ENCODE assay signal across 9 cellular contexts in genomic region chr16:1812732-1813163, GRCh38. TPM values are rescaled to one million over a fixed set of nuclear protein-coding genes. Genes with fewer than 3 reads are reported as not detected.
DNase-seq lines count a peak whose midpoint lies in the region; ATAC-seq and TF ChIP-seq lines count a peak whose summit lies in the region.
"Had no signal": no experiment of that assay in that cellular context is flagged by ENCODE, and none has a peak within 500 bp of the region (broad histone marks: within the 10 kb centered on the region; RNA-seq: fewer than 3 reads in every experiment).

No MANE protein-coding gene starts in this region.

- H3K9ac ChIP-seq in colonic mucosa (ENCODE audit: low read depth in 2 of 2, low read length in 2 of 2): no peak overlapping the region

- POLR2A ChIA-PET in activated B cell treated with CpG ODN at 0.5 μM for 24 hours (lab: Charles Lee): no interaction called here

- no peaks in the 10 kb centered on the region for H3K4me1 ChIP-seq in colonic mucosa
- H3K4me1 ChIP-seq: SJSA1 had no signal

- no peak overlapping the region for H3K4me3 Mint-ChIP-seq in activated B cell treated with CpG ODN at 0.5 μM for 24 hours

- H3K4me3 ChIP-seq in colonic mucosa: no peak overlapping the region
- H3K4me3 ChIP-seq: SJSA1 had no signal

- H3K36me3 Mint-ChIP-seq in activated B cell treated with CpG ODN at 0.5 μM for 24 hours (ENCODE audit: low read depth): peaks cover 41% of the 10 kb centered on the region

- intact Hi-C loops in activated B cell treated with CpG ODN at 0.5 μM for 24 hours (cut with micrococcal nuclease) (no loop called here), colonic mucosa (cut with DNase I) (no loop called here)

- no peaks in the 10 kb centered on the region for H3K4me1 Mint-ChIP-seq in activated B cell treated with CpG ODN at 0.5 μM for 24 hours

- DNase-seq in EL (peak; percentile 38), NCI-H1417 treated with DMSO at 0.1 percent for 48 hours (lab: John Stamatoyannopoulos, UW) (peak; percentile 17), activated B cell treated with CpG ODN at 0.5 μM for 24 hours (no peak), colonic mucosa (peak; percentile 76), lung microvascular endothelial cell (ENCODE audit: low read depth in 2 of 2) (peak; percentile 53 to 82)
- DNase-seq in stimulated activated CD8-positive, alpha-beta memory T cell treated with anti-CD3 and anti-CD28 coated beads, Interleukin-7, amount 100 ng/mL, for 4 hours (ENCODE audit: low read depth in 2 of 2): peak; percentile 5 to 24

- H3K9me3 Mint-ChIP-seq in activated B cell treated with CpG ODN at 0.5 μM for 24 hours: no peaks in the 10 kb centered on the region

- no peaks in the 10 kb centered on the region for H3K27me3 Mint-ChIP-seq in activated B cell treated with CpG ODN at 0.5 μM for 24 hours

- no peaks in the 10 kb centered on the region for H3K9me3 ChIP-seq in colonic mucosa
- H3K9me3 ChIP-seq: SJSA1 had no signal

- TF ChIP-seq CTCF in activated B cell treated with CpG ODN at 0.5 μM for 24 hours (IDR thresholded peaks at IDR 0.05): no peak
- TF ChIP-seq CTCF in colonic mucosa (IDR thresholded peaks at IDR 0.05): peak; percentile 45

- no peak overlapping the region for H3K27ac ChIP-seq in colonic mucosa
- H3K27ac ChIP-seq: SJSA1 had no signal

- CTCF ChIA-PET in activated B cell treated with CpG ODN at 0.5 μM for 24 hours (lab: Charles Lee): no interaction called here

- no peak overlapping the region for H3K27ac Mint-ChIP-seq in activated B cell treated with CpG ODN at 0.5 μM for 24 hours

- no peaks in the 10 kb centered on the region for H3K27me3 ChIP-seq in colonic mucosa
- H3K27me3 ChIP-seq: SJSA1 had no signal

- ATAC-seq in activated B cell treated with CpG ODN at 0.5 μM for 24 hours (ENCODE audit: low read depth) (peak; percentile 66), HG03432 (IDR thresholded peaks at IDR 0.05; ENCODE audit: unreplicated experiment) (no peak), GM18858 (IDR thresholded peaks at IDR 0.05; ENCODE audit: unreplicated experiment) (no peak)

- H3K36me3 ChIP-seq in colonic mucosa: no peaks in the 10 kb centered on the region

RNA-seq across cellular contexts. Expression of gene HAGH, which starts 13.9 kb away (rescaled TPM):
- total RNA-seq in activated B cell treated with CpG ODN at 0.5 μM for 24 hours (19.0 and 19.5 TPM in 2 replicates), colonic mucosa (10 to 100 TPM; 61.9 to 64.7 TPM), lung microvascular endothelial cell (58.2 and 71.8 TPM in 2 replicates)

RNA-seq across cellular contexts. Expression of gene FAHD1, which starts 14.3 kb away (rescaled TPM):
- 10.2 and 10.4 TPM in 2 replicates for total RNA-seq in activated B cell treated with CpG ODN at 0.5 μM for 24 hours
- 10 to 100 TPM; 55.5 to 73.9 TPM for total RNA-seq in colonic mucosa
- 74.3 and 81.7 TPM in 2 replicates for total RNA-seq in lung microvascular endothelial cell

RNA-seq across cellular contexts. Expression of gene IGFALS, which starts 19.2 kb away (rescaled TPM):
- total RNA-seq in activated B cell treated with CpG ODN at 0.5 μM for 24 hours: not detected in 2 replicates
- total RNA-seq in colonic mucosa: 1 to 10 TPM; 5.7 to 7.0 TPM
- not detected in 2 replicates for total RNA-seq in lung microvascular endothelial cell
- total RNA-seq: SJSA1 had no signal

RNA-seq across cellular contexts. Expression of gene NUBP2, which starts 30.0 kb away (rescaled TPM):
- total RNA-seq in activated B cell treated with CpG ODN at 0.5 μM for 24 hours: 53.7 and 54.2 TPM in 2 replicates
- total RNA-seq in colonic mucosa: 10 to 100 TPM; 30.0 to 72.8 TPM
- 56.7 and 57.3 TPM in 2 replicates for total RNA-seq in lung microvascular endothelial cell

RNA-seq across cellular contexts. Expression of gene SPSB3, which starts 30.4 kb away (rescaled TPM):
- 36.4 and 40.3 TPM in 2 replicates for total RNA-seq in activated B cell treated with CpG ODN at 0.5 μM for 24 hours
- total RNA-seq in colonic mucosa: 10 to 100 TPM; 32.7 to 35.9 TPM
- 32.7 and 49.8 TPM in 2 replicates for total RNA-seq in lung microvascular endothelial cell
